8 cellular contexts compared by ENCODE assay signal in the genomic region with DNA sequence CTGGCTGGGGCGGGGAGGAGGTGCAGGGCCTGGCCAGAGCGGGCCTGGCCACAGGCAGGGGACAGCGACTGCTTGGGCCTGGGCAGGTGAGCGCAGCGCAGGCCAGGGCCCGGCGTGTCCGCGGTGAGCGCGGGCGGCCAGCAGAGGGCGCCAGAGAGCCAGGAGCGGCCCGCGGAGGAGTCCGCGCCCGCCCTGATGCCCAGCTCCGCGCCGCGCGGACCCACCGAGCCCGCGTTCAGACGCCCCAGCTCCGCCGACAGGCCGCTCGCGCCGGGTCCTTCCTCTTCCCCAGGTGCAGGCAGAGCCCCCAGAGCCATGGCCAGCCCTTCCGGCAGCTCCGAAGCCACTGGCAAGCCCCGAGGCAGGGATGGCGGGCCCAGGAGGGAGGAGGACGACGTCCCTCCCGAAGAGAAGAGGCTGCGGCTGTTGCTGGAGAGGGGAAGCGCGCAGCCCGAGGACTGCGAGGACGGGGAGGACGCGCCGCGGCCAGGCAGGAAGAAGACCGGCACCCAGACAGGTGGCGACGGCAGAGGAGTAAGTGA.
DNase-seq lines count a peak whose midpoint lies in the region; TF ChIP-seq lines count a peak whose summit lies in the region.
"Not testable (repeated sequence)": the region's sequence is repeated elsewhere in the genome, so short reads cannot be mapped to it uniquely, and the experiment has no call there.

No MANE protein-coding gene starts in this region.

- not testable (repeated sequence) for H3K4me3 ChIP-seq in NB4 (ENCODE audit: low read depth, low read length)
- peak overlapping the region; percentile 42 for H3K4me3 ChIP-seq in epithelial cell of esophagus (ENCODE audit: low read length)
- peak overlapping the region; percentile 24 for H3K4me3 ChIP-seq in lower leg skin (ENCODE audit: low read depth, poor library complexity, severe bottlenecking)

- not testable (repeated sequence) for H3K27ac Mint-ChIP-seq in activated T-helper 2 cell treated with anti-CD3 and anti-CD28 coated beads, Interferon-gamma antibody, Interleukin-2, Interleukin-4, amounts not matched to agents 10 μg/mL and 5 μg/mL and 100 μg/mL, durations not matched to agents 14 hours and 24 hours and 36 hours

- peaks cover 34% of the 10 kb centered on the region for H3K27me3 Mint-ChIP-seq in activated T-helper 2 cell treated with anti-CD3 and anti-CD28 coated beads, Interferon-gamma antibody, Interleukin-2, Interleukin-4, amounts not matched to agents 10 μg/mL and 5 μg/mL and 100 μg/mL, durations not matched to agents 14 hours and 24 hours and 36 hours (ENCODE audit: low read depth)

- not testable (repeated sequence) for H3K36me3 Mint-ChIP-seq in activated T-helper 2 cell treated with anti-CD3 and anti-CD28 coated beads, Interferon-gamma antibody, Interleukin-2, Interleukin-4, amounts not matched to agents 10 μg/mL and 5 μg/mL and 100 μg/mL, durations not matched to agents 14 hours and 24 hours and 36 hours (ENCODE audit: low read depth)

- H3K9me3 Mint-ChIP-seq in activated T-helper 2 cell treated with anti-CD3 and anti-CD28 coated beads, Interferon-gamma antibody, Interleukin-2, Interleukin-4, amounts not matched to agents 10 μg/mL and 5 μg/mL and 100 μg/mL, durations not matched to agents 14 hours and 24 hours and 36 hours: not testable (repeated sequence)

- 0% methylated on average over 23 of the region's 54 CpGs; no CpG with 5 or more reads in 1 of the 2 donors for WGBS in lower leg skin, 2 donors

- H3K4me3 Mint-ChIP-seq in activated T-helper 2 cell treated with anti-CD3 and anti-CD28 coated beads, Interferon-gamma antibody, Interleukin-2, Interleukin-4, amounts not matched to agents 10 μg/mL and 5 μg/mL and 100 μg/mL, durations not matched to agents 14 hours and 24 hours and 36 hours (ENCODE audit: low read depth): peak overlapping the region; percentile 54

- peak; percentile 78 for DNase-seq in GM03348 (ENCODE audit: low spot score)
- peak; percentile 37 for DNase-seq in NB4 (ENCODE audit: low read depth)
- DNase-seq in SKM-1 (lab: John Stamatoyannopoulos, UW; ENCODE audit: unreplicated experiment): peak; percentile 0
- DNase-seq in activated T-helper 2 cell treated with anti-CD3 and anti-CD28 coated beads, Interferon-gamma antibody, Interleukin-2, Interleukin-4, amounts not matched to agents 10 μg/mL and 5 μg/mL and 100 μg/mL, durations not matched to agents 14 hours and 24 hours and 36 hours (ENCODE audit: low spot score): peak; percentile 61
- DNase-seq in epithelial cell of esophagus (ENCODE audit: low read depth): peak; percentile 40
- peak in 1 of 2 donors; percentile 90 for DNase-seq in lower leg skin (ENCODE audit: low spot score in 2 of 2)
- peak; percentile 1 for DNase-seq in smooth muscle cell of the brain vasculature (ENCODE audit: low read depth, low spot score)
- peak; percentile 49 for DNase-seq in ureter (ENCODE audit: low spot score)

- intact Hi-C loops in activated T-helper 2 cell treated with anti-CD3 and anti-CD28 coated beads, Interferon-gamma antibody, Interleukin-2, Interleukin-4, amounts not matched to agents 10 μg/mL and 5 μg/mL and 100 μg/mL, durations not matched to agents 14 hours and 24 hours and 36 hours (cut with micrococcal nuclease): loop anchor here (10.0 kb wide), 1 partner anchor 148 kb away; no protein-coding TSS in a partner anchor
- intact Hi-C loops in lower leg skin (cut with DNase I; ENCODE audit: low total_unique reads): not testable (repeated sequence)

- TF ChIP-seq POLR2A in NB4 (IDR thresholded peaks at IDR 0.05; ENCODE audit: extremely low read depth, insufficient read length); lower leg skin (IDR thresholded peaks at IDR 0.05): not testable (repeated sequence)

- TF ChIP-seq CTCF in NB4 (IDR thresholded peaks at IDR 0.05; ENCODE audit: low read depth, low read length) (peak; percentile 32), epithelial cell of esophagus (IDR thresholded peaks at IDR 0.05; ENCODE audit: insufficient read depth, low read depth, low read length, missing control alignments) (peak; percentile 22)
- TF ChIP-seq CTCF in lower leg skin (IDR thresholded peaks at IDR 0.05): not testable (repeated sequence)

- not testable (repeated sequence) for H3K4me1 Mint-ChIP-seq in activated T-helper 2 cell treated with anti-CD3 and anti-CD28 coated beads, Interferon-gamma antibody, Interleukin-2, Interleukin-4, amounts not matched to agents 10 μg/mL and 5 μg/mL and 100 μg/mL, durations not matched to agents 14 hours and 24 hours and 36 hours (ENCODE audit: low read depth)
